Comparison of ENCODE assay signal across 15 cellular contexts in genomic region chr13:33510350-33510749, GRCh38.
A peak's percentile ranks its signal among the peaks of the same experiment; 100 is the strongest.
DNase-seq lines count a peak whose midpoint lies in the region; ATAC-seq and TF ChIP-seq lines count a peak whose summit lies in the region.
"Had no signal": no experiment of that assay in that cellular context is flagged by ENCODE, and none has a peak within 500 bp of the region (broad histone marks: within the 10 kb centered on the region; RNA-seq: fewer than 3 reads in every experiment).

No MANE protein-coding gene starts in this region.

- no peak for TF ChIP-seq EP300 in upper lobe of left lung (IDR thresholded peaks at IDR 0.05)

- H3K4me3 ChIP-seq in coronary artery (peak overlapping the region; percentile 45), left ventricle myocardium inferior (no peak overlapping the region), rectal smooth muscle tissue (ENCODE audit: low read length) (no peak overlapping the region), upper lobe of left lung (no peak overlapping the region), testis (no peak overlapping the region)
- H3K4me3 ChIP-seq: HAP-1 had no signal

- TF ChIP-seq POLR2A in upper lobe of left lung (IDR thresholded peaks at IDR 0.05) (no peak), testis (IDR thresholded peaks at IDR 0.05) (no peak)

- no peak for DNase-seq in coronary artery (ENCODE audit: low spot score)
- no peak for DNase-seq in left ventricle myocardium inferior
- DNase-seq in upper lobe of left lung: no peak
- no peak for DNase-seq in testis
- DNase-seq in ecto neural progenitor cell (ENCODE audit: low spot score): no peak
- DNase-seq: activated CD8-positive, alpha-beta memory T cell treated with anti-CD3 and anti-CD28 coated beads for 24 hours; BE2C; NCI-H1436; NCI-H226; NK-92 treated with Interleukin-12 subunit alpha and Interleukin-12 subunit beta, amount 100 ng/mL, for 24 hours had no signal

- intact Hi-C loops in left ventricle myocardium inferior (cut with micrococcal nuclease) (no loop called here), testis (cut with DNase I; ENCODE audit: low total_unique reads) (no loop called here)

- H3K9ac ChIP-seq in rectal smooth muscle tissue (ENCODE audit: low read length): no peak overlapping the region

- H3K36me3 ChIP-seq in left ventricle myocardium inferior: no peaks in the 10 kb centered on the region
- H3K36me3 ChIP-seq in rectal smooth muscle tissue (ENCODE audit: control insufficient read depth, insufficient read depth, low read length): no peaks in the 10 kb centered on the region
- H3K36me3 ChIP-seq in upper lobe of left lung: no peaks in the 10 kb centered on the region
- no peaks in the 10 kb centered on the region for H3K36me3 ChIP-seq in testis (ENCODE audit: low read depth, missing control alignments)
- H3K36me3 ChIP-seq: BE2C, HAP-1 had no signal

- H3K9me3 ChIP-seq in left ventricle myocardium inferior (replicated peaks) (no peaks in the 10 kb centered on the region), upper lobe of left lung (no peaks in the 10 kb centered on the region), testis (no peaks in the 10 kb centered on the region)
- H3K9me3 ChIP-seq: BE2C, HAP-1 had no signal

- H3K27ac ChIP-seq in coronary artery (peak overlapping the region; percentile 74 to 97), left ventricle myocardium inferior (replicated peaks) (peak overlapping the region; percentile 92), rectal smooth muscle tissue (ENCODE audit: low read depth, low read length) (peak overlapping the region; percentile 86), upper lobe of left lung (peak overlapping the region; percentile 74 to 88 (median 84)), testis (peak overlapping the region in 1 of 2 donors; percentile 84)

- H3K27me3 ChIP-seq in left ventricle myocardium inferior (ENCODE audit: low read depth) (no peaks in the 10 kb centered on the region), rectal smooth muscle tissue (ENCODE audit: control insufficient read depth, insufficient read depth, low read length) (no peaks in the 10 kb centered on the region), upper lobe of left lung (no peaks in the 10 kb centered on the region), testis (no peaks in the 10 kb centered on the region)
- H3K27me3 ChIP-seq: BE2C had no signal

- ATAC-seq in upper lobe of left lung (ENCODE audit: low FRiP score in 2 of 2) (peak in 1 of 2 donors; percentile 12), GM18517 (IDR thresholded peaks at IDR 0.05; ENCODE audit: unreplicated experiment) (no peak), GM19328 (IDR thresholded peaks at IDR 0.05; ENCODE audit: unreplicated experiment) (no peak)
- ATAC-seq: activated T-helper 17 cell treated with anti-CD3 and anti-CD28 coated beads, Interleukin-2, amount 50 U/mL, for 72 hours had no signal

- TF ChIP-seq CTCF in coronary artery (IDR thresholded peaks at IDR 0.05) (no peak), left ventricle myocardium inferior (IDR thresholded peaks at IDR 0.05; ENCODE audit: borderline replicate concordance) (no peak), upper lobe of left lung (IDR thresholded peaks at IDR 0.05) (no peak), testis (IDR thresholded peaks at IDR 0.05) (no peak)

- H3K4me1 ChIP-seq in left ventricle myocardium inferior (peaks cover 45% of the 10 kb centered on the region), rectal smooth muscle tissue (ENCODE audit: control insufficient read depth, insufficient read depth, low read length) (peaks cover 16% of the 10 kb centered on the region), upper lobe of left lung (peaks cover 10 to 21% (median 14%) of the 10 kb centered on the region in 4 donors), testis (peaks cover 11% of the 10 kb centered on the region)
- H3K4me1 ChIP-seq: BE2C had no signal
